In genomic region chr21:16932314-16932713, GRCh38 we compare ENCODE assay signal across 23 cellular contexts.
"Had no signal": no experiment of that assay in that cellular context is flagged by ENCODE, and none has a peak within 500 bp of the region (broad histone marks: within the 10 kb centered on the region; RNA-seq: fewer than 3 reads in every experiment).

No MANE protein-coding gene starts in this region.

- H3K27ac Mint-ChIP-seq: mesothelial cell of epicardium, naive B cell had no signal

- H3K36me3 Mint-ChIP-seq: mesothelial cell of epicardium, naive B cell had no signal

- H3K4me1 ChIP-seq: gastroesophageal sphincter, heart left ventricle, left lung, lower lobe of right lung had no signal

- H3K27me3 ChIP-seq: dorsolateral prefrontal cortex, esophagus squamous epithelium, gastroesophageal sphincter, heart left ventricle, hepatocyte, left lung had no signal

- H3K9me3 ChIP-seq: esophagus squamous epithelium, gastroesophageal sphincter, lower lobe of right lung, mucosa of descending colon had no signal

- ATAC-seq: gastroesophageal sphincter, heart left ventricle, left cardiac atrium, left lung, left ventricle myocardium superior, lower lobe of right lung, mucosa of descending colon had no signal

- H3K36me3 ChIP-seq: esophagus squamous epithelium, gastroesophageal sphincter, heart left ventricle, left lung, lower lobe of right lung had no signal

- H3K27me3 Mint-ChIP-seq: naive B cell had no signal

- DNase-seq: dermis blood vessel endothelial cell; dorsolateral prefrontal cortex; effector CD4-positive, alpha-beta T cell; effector memory CD4-positive, alpha-beta T cell; esophagus squamous epithelium; foreskin melanocyte; heart left ventricle; hypothalamus; left cardiac atrium; left lung; left ventricle myocardium superior; lower lobe of right lung; mesenchymal stem cell; mucosa of descending colon; naive B cell had no signal

- H3K4me3 ChIP-seq: coronary artery, dorsolateral prefrontal cortex, esophagus squamous epithelium, gastroesophageal sphincter, heart left ventricle, hepatocyte, left lung, lower lobe of right lung, mucosa of descending colon had no signal

- H3K4me3 Mint-ChIP-seq: mesothelial cell of epicardium, naive B cell had no signal

- H3K27ac ChIP-seq: coronary artery, dorsolateral prefrontal cortex, esophagus squamous epithelium, gastroesophageal sphincter, heart left ventricle, hepatocyte, left lung, lower lobe of right lung had no signal

- H3K4me1 Mint-ChIP-seq: mesothelial cell of epicardium, naive B cell had no signal

- FAIRE-seq: colon, endothelial cell of umbilical vein, islet of Langerhans, keratinocyte had no signal
